11 cellular contexts compared by ENCODE assay signal in genomic region chr10:72258617-72259016, GRCh38. TPM values are rescaled to one million over a fixed set of nuclear protein-coding genes. Genes with fewer than 3 reads are reported as not detected.
DNase-seq lines count a peak whose midpoint lies in the region; ATAC-seq and TF ChIP-seq lines count a peak whose summit lies in the region.
"Had no signal": no experiment of that assay in that cellular context is flagged by ENCODE, and none has a peak within 500 bp of the region (broad histone marks: within the 10 kb centered on the region; RNA-seq: fewer than 3 reads in every experiment).

No MANE protein-coding gene starts in this region.

- CTCF ChIA-PET in MCF 10A (lab: Yijun Ruan, JAX): interaction anchor here (0.6 to 2.8 kb wide), 6 partner anchors 13 to 423 kb away, joined by 3 to 16 read pairs (median 4); partner anchors contain the start of gene DDIT4
- CTCF ChIA-PET in mammary epithelial cell (lab: Charles Lee; ENCODE audit: low non-redundant PET): no interaction called here

- H3K79me2 ChIP-seq in mammary epithelial cell (ENCODE audit: insufficient read depth, low read length): no peaks in the 10 kb centered on the region

- TF ChIP-seq POLR2A in upper lobe of left lung (IDR thresholded peaks at IDR 0.05): no peak

- H3K9me3 ChIP-seq in mammary epithelial cell (replicated peaks; ENCODE audit: insufficient read depth, low read length): no peaks in the 10 kb centered on the region
- no peaks in the 10 kb centered on the region for H3K9me3 ChIP-seq in muscle layer of colon (ENCODE audit: low read length)
- no peaks in the 10 kb centered on the region for H3K9me3 ChIP-seq in upper lobe of left lung
- no peaks in the 10 kb centered on the region for H3K9me3 ChIP-seq in colonic mucosa
- H3K9me3 ChIP-seq: mucosa of descending colon had no signal

- H3K27ac ChIP-seq in mammary epithelial cell (ENCODE audit: insufficient read depth, low read depth, low read length) (no peak overlapping the region), muscle layer of colon (ENCODE audit: low read depth, low read length) (peak overlapping the region; percentile 49), upper lobe of left lung (peak overlapping the region in 3 of 4 donors; percentile 91 to 98 (median 94)), colonic mucosa (no peak overlapping the region)

- no peak overlapping the region for H3K4me3 ChIP-seq in mammary epithelial cell (replicated peaks in 1 of 3; ENCODE audit: insufficient read depth in 1 of 3, low read depth in 2 of 3, low read length in 3 of 3)
- no peak overlapping the region for H3K4me3 ChIP-seq in muscle layer of colon (ENCODE audit: low read depth in 1 of 2, low read length in 2 of 2)
- no peak overlapping the region for H3K4me3 ChIP-seq in upper lobe of left lung
- no peak overlapping the region for H3K4me3 ChIP-seq in colonic mucosa
- H3K4me3 ChIP-seq: mucosa of descending colon had no signal

- no peak overlapping the region for H3K9ac ChIP-seq in mammary epithelial cell (ENCODE audit: insufficient read depth, low read length)
- H3K9ac ChIP-seq in muscle layer of colon (ENCODE audit: low read length): no peak overlapping the region
- H3K9ac ChIP-seq in colonic mucosa (ENCODE audit: low read depth in 2 of 2, low read length in 2 of 2): no peak overlapping the region

- WGBS in mammary epithelial cell (ENCODE audit: low coverage, missing lambda C conversion rate): 98% methylated on average over 4 of the region's 4 CpGs
- 89 to 98% methylated on average over 4 of the region's 4 CpGs for WGBS in upper lobe of left lung, 2 donors

- H3K4me3 Mint-ChIP-seq in MCF 10A (ENCODE audit: unreplicated experiment): no peak overlapping the region
- H3K4me3 Mint-ChIP-seq in activated naive CD8-positive, alpha-beta T cell: no peak overlapping the region
- H3K4me3 Mint-ChIP-seq in stimulated activated memory B cell treated with anti-CD40 and anti-IgM and Interleukin-4, amounts not matched to agents 10 μg/mL and 1 μg/mL and 100 μg/mL, for 72 hours: no peak overlapping the region
- H3K4me3 Mint-ChIP-seq: dendritic cell treated with granulocyte-macrophage colony-stimulating factor and Interleukin-4, amounts not matched to agents 40 ng/mL and 50 ng/mL, for 4 days had no signal

- BruUV-seq in MCF 10A (replicated peaks; lab: Mats Ljungman, UMichigan) (no TSS peak), mammary epithelial cell (replicated peaks; lab: Mats Ljungman, UMichigan) (no TSS peak)

- peak overlapping the region; percentile 87 for H3K27ac Mint-ChIP-seq in MCF 10A (ENCODE audit: low read depth, unreplicated experiment)
- H3K27ac Mint-ChIP-seq in activated naive CD8-positive, alpha-beta T cell: peak overlapping the region; percentile 70
- no peak overlapping the region for H3K27ac Mint-ChIP-seq in stimulated activated memory B cell treated with anti-CD40 and anti-IgM and Interleukin-4, amounts not matched to agents 10 μg/mL and 1 μg/mL and 100 μg/mL, for 72 hours
- H3K27ac Mint-ChIP-seq: dendritic cell treated with granulocyte-macrophage colony-stimulating factor and Interleukin-4, amounts not matched to agents 40 ng/mL and 50 ng/mL, for 4 days had no signal

- TF ChIP-seq CTCF in MCF 10A (IDR thresholded peaks at IDR 0.05; ENCODE audit: unreplicated experiment) (no peak), mammary epithelial cell (conservative IDR thresholded peaks at IDR 0.05 in 1 of 2, IDR thresholded peaks at IDR 0.05 in 1 of 2; ENCODE audit: extremely low read depth in 1 of 2, insufficient read depth in 1 of 2, low read depth in 1 of 2, low read length in 2 of 2) (no peak), upper lobe of left lung (IDR thresholded peaks at IDR 0.05) (no peak), colonic mucosa (IDR thresholded peaks at IDR 0.05) (no peak)

- no peak for DNase-seq in MCF 10A (ENCODE audit: unreplicated experiment)
- DNase-seq in mammary epithelial cell: no peak
- DNase-seq in upper lobe of left lung: no peak
- DNase-seq in colonic mucosa: no peak
- DNase-seq: C1 segment of cervical spinal cord had no signal

- POLR2A ChIA-PET in MCF 10A (lab: Yijun Ruan, JAX): interaction anchor here (0.7 to 27.1 kb wide), 7 partner anchors 12 to 77 kb away, joined by 3 to 902 read pairs (median 31); partner anchors contain the start of genes ANAPC16 and DDIT4

- no peaks in the 10 kb centered on the region for H3K27me3 Mint-ChIP-seq in MCF 10A (ENCODE audit: insufficient read depth, unreplicated experiment)
- H3K27me3 Mint-ChIP-seq in activated naive CD8-positive, alpha-beta T cell: no peaks in the 10 kb centered on the region
- no peaks in the 10 kb centered on the region for H3K27me3 Mint-ChIP-seq in stimulated activated memory B cell treated with anti-CD40 and anti-IgM and Interleukin-4, amounts not matched to agents 10 μg/mL and 1 μg/mL and 100 μg/mL, for 72 hours

- dilution Hi-C loops in mammary epithelial cell (cut with HindIII; ENCODE audit: low sequenced_read_pairs): no loop called here

- H2AFZ ChIP-seq in mammary epithelial cell (ENCODE audit: low read depth, low read length): no peak overlapping the region

- no peaks in the 10 kb centered on the region for H4K20me1 ChIP-seq in mammary epithelial cell (ENCODE audit: insufficient read depth, low read length)

- H3K27me3 ChIP-seq in mammary epithelial cell (ENCODE audit: insufficient read depth, low read length): no peaks in the 10 kb centered on the region
- H3K27me3 ChIP-seq in muscle layer of colon (ENCODE audit: control insufficient read depth in 1 of 2, insufficient read depth in 2 of 2, low read length in 2 of 2): no peaks in the 10 kb centered on the region
- no peaks in the 10 kb centered on the region for H3K27me3 ChIP-seq in upper lobe of left lung
- no peaks in the 10 kb centered on the region for H3K27me3 ChIP-seq in colonic mucosa

- H3K36me3 ChIP-seq in mammary epithelial cell (ENCODE audit: insufficient read depth, low read length) (no peaks in the 10 kb centered on the region), muscle layer of colon (ENCODE audit: insufficient read depth, low read length) (no peaks in the 10 kb centered on the region), upper lobe of left lung (no peaks in the 10 kb centered on the region), colonic mucosa (no peaks in the 10 kb centered on the region)

- ATAC-seq in upper lobe of left lung (ENCODE audit: low FRiP score in 2 of 2) (no peak), SK-N-SH treated with all-trans-retinoic acid at 6 μM for 48 hours (no peak)
- no peak for ATAC-seq in stimulated activated memory B cell treated with anti-CD40 and anti-IgM and Interleukin-4, amounts not matched to agents 10 μg/mL and 1 μg/mL and 100 μg/mL, for 72 hours
- ATAC-seq: mucosa of descending colon had no signal

- no peaks in the 10 kb centered on the region for H3K36me3 Mint-ChIP-seq in MCF 10A (ENCODE audit: insufficient read depth, unreplicated experiment)
- no peaks in the 10 kb centered on the region for H3K36me3 Mint-ChIP-seq in activated naive CD8-positive, alpha-beta T cell
- H3K36me3 Mint-ChIP-seq in stimulated activated memory B cell treated with anti-CD40 and anti-IgM and Interleukin-4, amounts not matched to agents 10 μg/mL and 1 μg/mL and 100 μg/mL, for 72 hours: no peaks in the 10 kb centered on the region

- TF ChIP-seq EP300 in upper lobe of left lung (IDR thresholded peaks at IDR 0.05): no peak

- peaks cover 51% of the 10 kb centered on the region for H3K4me1 Mint-ChIP-seq in MCF 10A (ENCODE audit: insufficient read depth, unreplicated experiment)
- peaks cover 69% of the 10 kb centered on the region for H3K4me1 Mint-ChIP-seq in activated naive CD8-positive, alpha-beta T cell (ENCODE audit: low read depth)
- peaks cover 69% of the 10 kb centered on the region for H3K4me1 Mint-ChIP-seq in stimulated activated memory B cell treated with anti-CD40 and anti-IgM and Interleukin-4, amounts not matched to agents 10 μg/mL and 1 μg/mL and 100 μg/mL, for 72 hours

- in situ Hi-C loops in mammary epithelial cell (cut with MboI; ENCODE audit: low sequenced_read_pairs in 2 of 2): no loop called here

- no peaks in the 10 kb centered on the region for H3K9me3 Mint-ChIP-seq in MCF 10A (ENCODE audit: unreplicated experiment)
- no peaks in the 10 kb centered on the region for H3K9me3 Mint-ChIP-seq in activated naive CD8-positive, alpha-beta T cell (ENCODE audit: low read depth)
- H3K9me3 Mint-ChIP-seq in stimulated activated memory B cell treated with anti-CD40 and anti-IgM and Interleukin-4, amounts not matched to agents 10 μg/mL and 1 μg/mL and 100 μg/mL, for 72 hours: no peaks in the 10 kb centered on the region
- H3K9me3 Mint-ChIP-seq: dendritic cell treated with granulocyte-macrophage colony-stimulating factor and Interleukin-4, amounts not matched to agents 40 ng/mL and 50 ng/mL, for 4 days had no signal

- intact Hi-C loops in MCF 10A (cut with micrococcal nuclease): no loop called here
- intact Hi-C loops in mammary epithelial cell (cut with micrococcal nuclease): no loop called here
- intact Hi-C loops in colonic mucosa (cut with DNase I): no loop called here

- H3K4me1 ChIP-seq in mammary epithelial cell (ENCODE audit: insufficient read depth, low read length) (peaks cover 58% of the 10 kb centered on the region), muscle layer of colon (ENCODE audit: insufficient read depth, low read length) (peaks cover 49% of the 10 kb centered on the region), upper lobe of left lung (peaks cover 73 to 79% (median 77%) of the 10 kb centered on the region in 4 donors), colonic mucosa (peaks cover 27% of the 10 kb centered on the region)

- no peak overlapping the region for H3K4me2 ChIP-seq in mammary epithelial cell (ENCODE audit: insufficient read depth, low read depth, low read length)

TF ChIP-seq in SK-N-SH treated with all-trans-retinoic acid at 6 μM for 48 hours, 23 proteins besides CTCF, POLR2A, EP300 and RAD21 (continues in another document):
- TF ChIP-seq ZC3H10 (CRISPR knock-in tag; IDR thresholded peaks at IDR 0.05) (no peak), PPARA (CRISPR knock-in tag; IDR thresholded peaks at IDR 0.05; ENCODE audit: borderline replicate concordance) (no peak), SNAI2 (CRISPR knock-in tag; IDR thresholded peaks at IDR 0.05) (no peak), ESRRG (CRISPR knock-in tag; IDR thresholded peaks at IDR 0.05) (no peak), ZFP3 (CRISPR knock-in tag; IDR thresholded peaks at IDR 0.05) (no peak)

RNA-seq across cellular contexts. Expression of gene DDIT4, which starts 15.1 kb away (rescaled TPM):
- total RNA-seq in MCF 10A (2022) (698 and 872 TPM in 2 replicates), mammary epithelial cell (1,000 to 10,000 TPM in 1 of 2 donors, 100 to 1,000 TPM in 1; 772 to 1,235 TPM), upper lobe of left lung (100 to 1,000 TPM in 5 of 6 donors, 10 to 100 TPM in 1; 81.0 to 218 (median 151) TPM), colonic mucosa (100 to 1,000 TPM in 1 of 2 donors, 10 to 100 TPM in 1; 45.5 to 147 TPM)
- 542 TPM for polyA plus RNA-seq in mammary epithelial cell
- polyA minus RNA-seq in mammary epithelial cell: 521 TPM

RNA-seq across cellular contexts. Expression of gene ASCC1, which starts 42.5 kb away (rescaled TPM):
- total RNA-seq in MCF 10A (2022) (26.3 and 31.6 TPM in 2 replicates), mammary epithelial cell (10 to 100 TPM; 40.2 to 54.5 TPM), upper lobe of left lung (10 to 100 TPM; 20.4 to 40.7 (median 24.4) TPM), colonic mucosa (10 to 100 TPM; 16.2 to 19.2 TPM)
- 36.9 TPM for polyA plus RNA-seq in mammary epithelial cell
- 24.3 TPM for polyA minus RNA-seq in mammary epithelial cell

RNA-seq across cellular contexts. Expression of gene ANAPC16, which starts 42.8 kb away (rescaled TPM):
- total RNA-seq in MCF 10A (2022): 97.0 and 110 TPM in 2 replicates
- 10 to 100 TPM; 66.4 to 87.2 TPM for total RNA-seq in mammary epithelial cell
- polyA plus RNA-seq in mammary epithelial cell: 53.8 TPM
- 4.8 TPM for polyA minus RNA-seq in mammary epithelial cell
- total RNA-seq in upper lobe of left lung: 100 to 1,000 TPM in 1 of 6 donors, 10 to 100 TPM in 5; 34.6 to 110 (median 92.6) TPM
- 10 to 100 TPM; 63.2 to 85.2 TPM for total RNA-seq in colonic mucosa

Comparison
In these comparisons a context has a peak if more than half of its experiments do, and no peak if none do; other contexts are left out.
1. H3K27ac ChIP-seq: peak in muscle layer of colon (single experiment) and upper lobe of left lung (3 of 4); none in mammary epithelial cell (single experiment) and colonic mucosa (single experiment).